In the genomic region with DNA sequence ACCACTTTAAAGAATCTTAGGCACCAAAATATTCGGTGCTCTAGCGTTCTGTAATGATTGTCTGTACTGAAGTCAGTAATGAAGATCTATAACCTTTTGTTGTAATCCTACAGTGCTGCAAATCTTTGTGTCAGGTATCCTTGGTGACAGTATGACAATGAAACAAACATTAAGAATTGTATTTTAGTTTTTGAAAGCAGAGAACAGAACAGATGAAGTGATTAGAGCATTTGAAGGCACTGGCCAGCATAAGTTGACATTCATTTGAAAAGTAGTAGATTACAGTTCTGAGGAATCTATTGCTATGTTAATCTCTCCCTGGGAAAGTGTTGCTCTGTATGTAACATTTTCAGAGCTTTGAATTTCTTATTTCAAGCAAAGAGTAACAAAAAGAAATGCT, we compare ENCODE assay signal across 25 cellular contexts.
"Had no signal": no experiment of that assay in that cellular context is flagged by ENCODE, and none has a peak within 500 bp of the region (broad histone marks: within the 10 kb centered on the region; RNA-seq: fewer than 3 reads in every experiment).

No MANE protein-coding gene starts in this region.

- H3K36me3 ChIP-seq: neutrophil, pancreas, prostate gland, right lobe of liver, sigmoid colon, suprapubic skin, tibial artery, transverse colon, upper lobe of right lung, uterus had no signal

- H3K4me1 ChIP-seq: pancreas, prostate gland, right lobe of liver, sigmoid colon, suprapubic skin, testis, tibial artery, transverse colon, upper lobe of right lung, uterus had no signal

- H3K27me3 ChIP-seq: neutrophil, pancreas, right lobe of liver, sigmoid colon, suprapubic skin, testis, tibial artery, transverse colon, upper lobe of right lung, uterus had no signal

- DNase-seq: naive thymus-derived CD4-positive, alpha-beta T cell; natural killer cell; nucleus accumbens; pancreas; retina; right cardiac atrium; right lobe of liver; sigmoid colon; small intestine; stimulated activated CD4-positive, alpha-beta T cell treated with anti-CD3 and anti-CD28 coated beads, Interleukin-15, amount 100 ng/mL, for 24 hours; stimulated activated CD4-positive, alpha-beta T cell treated with anti-CD3 and anti-CD28 coated beads, Interleukin-4, amount 100 ng/mL, for 1 hour; stimulated activated CD4-positive, alpha-beta T cell treated with anti-CD3 and anti-CD28 coated beads, Interleukin-4, amount 100 ng/mL, for 4 hours; stimulated activated CD8-positive, alpha-beta memory T cell treated with anti-CD3 and anti-CD28 coated beads, Interleukin-4, amount 100 ng/mL, for 48 hours; stimulated activated naive CD4-positive, alpha-beta T cell; stimulated activated naive CD8-positive, alpha-beta T cell treated with anti-CD3 and anti-CD28 coated beads, Interleukin-15, amount 100 ng/mL, for 72 hours; stimulated activated naive CD8-positive, alpha-beta T cell treated with anti-CD3 and anti-CD28 coated beads, Interleukin-15, Interleukin-2, amounts not matched to agents 100 U/mL and 50 U/mL, for 24 hours; substantia nigra; testis; tibial artery; transverse colon; upper lobe of right lung; uterus had no signal

- H3K9me3 ChIP-seq: neutrophil, pancreas, prostate gland, right lobe of liver, sigmoid colon, testis, tibial artery, upper lobe of right lung, uterus had no signal

- H3K4me3 ChIP-seq: pancreas, prostate gland, right lobe of liver, sigmoid colon, suprapubic skin, testis, tibial artery, transverse colon, upper lobe of right lung, uterus had no signal

- H3K27ac ChIP-seq: neutrophil, pancreas, prostate gland, right lobe of liver, sigmoid colon, suprapubic skin, testis, tibial artery, transverse colon, upper lobe of right lung, uterus had no signal
